8 cellular contexts compared by ENCODE assay signal in genomic region chr6:112253842-112254816, GRCh38. TPM values are rescaled to one million over a fixed set of nuclear protein-coding genes. Genes with fewer than 3 reads are reported as not detected.
DNase-seq lines count a peak whose midpoint lies in the region; ATAC-seq and TF ChIP-seq lines count a peak whose summit lies in the region.

A gene with protein sequence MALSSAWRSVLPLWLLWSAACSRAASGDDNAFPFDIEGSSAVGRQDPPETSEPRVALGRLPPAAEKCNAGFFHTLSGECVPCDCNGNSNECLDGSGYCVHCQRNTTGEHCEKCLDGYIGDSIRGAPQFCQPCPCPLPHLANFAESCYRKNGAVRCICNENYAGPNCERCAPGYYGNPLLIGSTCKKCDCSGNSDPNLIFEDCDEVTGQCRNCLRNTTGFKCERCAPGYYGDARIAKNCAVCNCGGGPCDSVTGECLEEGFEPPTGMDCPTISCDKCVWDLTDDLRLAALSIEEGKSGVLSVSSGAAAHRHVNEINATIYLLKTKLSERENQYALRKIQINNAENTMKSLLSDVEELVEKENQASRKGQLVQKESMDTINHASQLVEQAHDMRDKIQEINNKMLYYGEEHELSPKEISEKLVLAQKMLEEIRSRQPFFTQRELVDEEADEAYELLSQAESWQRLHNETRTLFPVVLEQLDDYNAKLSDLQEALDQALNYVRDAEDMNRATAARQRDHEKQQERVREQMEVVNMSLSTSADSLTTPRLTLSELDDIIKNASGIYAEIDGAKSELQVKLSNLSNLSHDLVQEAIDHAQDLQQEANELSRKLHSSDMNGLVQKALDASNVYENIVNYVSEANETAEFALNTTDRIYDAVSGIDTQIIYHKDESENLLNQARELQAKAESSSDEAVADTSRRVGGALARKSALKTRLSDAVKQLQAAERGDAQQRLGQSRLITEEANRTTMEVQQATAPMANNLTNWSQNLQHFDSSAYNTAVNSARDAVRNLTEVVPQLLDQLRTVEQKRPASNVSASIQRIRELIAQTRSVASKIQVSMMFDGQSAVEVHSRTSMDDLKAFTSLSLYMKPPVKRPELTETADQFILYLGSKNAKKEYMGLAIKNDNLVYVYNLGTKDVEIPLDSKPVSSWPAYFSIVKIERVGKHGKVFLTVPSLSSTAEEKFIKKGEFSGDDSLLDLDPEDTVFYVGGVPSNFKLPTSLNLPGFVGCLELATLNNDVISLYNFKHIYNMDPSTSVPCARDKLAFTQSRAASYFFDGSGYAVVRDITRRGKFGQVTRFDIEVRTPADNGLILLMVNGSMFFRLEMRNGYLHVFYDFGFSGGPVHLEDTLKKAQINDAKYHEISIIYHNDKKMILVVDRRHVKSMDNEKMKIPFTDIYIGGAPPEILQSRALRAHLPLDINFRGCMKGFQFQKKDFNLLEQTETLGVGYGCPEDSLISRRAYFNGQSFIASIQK (N-terminal part only) (minus strand): TSS chr6:112254567. CDS start chr6:112254150, 417 bp downstream.

- 4% methylated on average over 51 of the region's 52 CpGs for WGBS in smooth muscle cell (ENCODE audit: low lambda C conversion rate)

- H3F3A ChIP-seq in smooth muscle cell (ENCODE audit: low read depth) = no peaks in the 10 kb centered on the region

- H3K4me3 ChIP-seq in AG04450 (ENCODE audit: low read depth, low read length) (peak within 1 kb of the TSS; percentile 90), RWPE2 (ENCODE audit: severe bottlenecking) (peak within 1 kb of the TSS; percentile 32), kidney epithelial cell (ENCODE audit: low read depth, low read length) (peak within 1 kb of the TSS; percentile 53), smooth muscle cell (peak within 1 kb of the TSS; percentile 59)

- peak within 1 kb of the TSS; percentile 49 for H3K9ac ChIP-seq in smooth muscle cell (ENCODE audit: low read depth)

- peak within 1 kb of the TSS; percentile 86 for H3K4me2 ChIP-seq in smooth muscle cell

- H3K79me2 ChIP-seq in smooth muscle cell (ENCODE audit: low read depth) = no peaks in the 10 kb centered on the region

- ATAC-seq in GM19324 (IDR thresholded peaks at IDR 0.05; ENCODE audit: low FRiP score, unreplicated experiment) (peak; percentile 65), RWPE2 (ENCODE audit: low read depth) (peak; percentile 81), GM19351 (IDR thresholded peaks at IDR 0.05; ENCODE audit: unreplicated experiment) (no peak)

- CTCF ChIA-PET in AG04450 (lab: Charles Lee) = interaction anchor here (0.6 to 2.7 kb wide), 6 partner anchors 39 to 1413 kb away, joined by 3 to 10 read pairs (median 4); no protein-coding TSS in a partner anchor

- POLR2A ChIA-PET in AG04450 (lab: Yijun Ruan, JAX) = interaction anchor here (0.6 to 1.8 kb wide), 13 partner anchors 9 to 71 kb away, joined by 3 to 9 read pairs (median 5); no protein-coding TSS in a partner anchor

- H3K4me1 ChIP-seq in RWPE2 (ENCODE audit: insufficient read depth, poor library complexity, severe bottlenecking) = peaks cover 6% of the 10 kb centered on the region
- peaks cover 6% of the 10 kb centered on the region for H3K4me1 ChIP-seq in smooth muscle cell (ENCODE audit: low read depth)

- peak within 1 kb of the TSS; percentile 67 for H2AFZ ChIP-seq in smooth muscle cell (ENCODE audit: low read depth)

- TF ChIP-seq CTCF in AG04450 (IDR thresholded peaks at IDR 0.05; ENCODE audit: low read depth, low read length) (no peak), RWPE2 (IDR thresholded peaks at IDR 0.05; ENCODE audit: poor library complexity, severe bottlenecking) (no peak), kidney epithelial cell (IDR thresholded peaks at IDR 0.05; ENCODE audit: insufficient read depth, low read length, poor library complexity, severe bottlenecking) (no peak), smooth muscle cell (IDR thresholded peaks at IDR 0.05; ENCODE audit: borderline replicate concordance, insufficient read depth, poor library complexity, severe bottlenecking) (no peak)

- no peaks in the 10 kb centered on the region for H3K36me3 ChIP-seq in RWPE2 (ENCODE audit: low read depth)
- H3K36me3 ChIP-seq in kidney epithelial cell (ENCODE audit: control insufficient read depth, insufficient read depth, low read length) = no peaks in the 10 kb centered on the region
- H3K36me3 ChIP-seq in smooth muscle cell (ENCODE audit: low read depth) = no peaks in the 10 kb centered on the region

- DNase-seq in AG04450 (ENCODE audit: low read depth, low spot score) (no peak), RWPE2 (ENCODE audit: low spot score) (no peak), kidney epithelial cell (ENCODE audit: low read depth) (no peak), smooth muscle cell (lab: John Stamatoyannopoulos, UW; ENCODE audit: unreplicated experiment) (no peak), epidermal melanocyte (ENCODE audit: insufficient read length, low spot score) (no peak)

- no peaks in the 10 kb centered on the region for H4K20me1 ChIP-seq in smooth muscle cell (ENCODE audit: low read depth)

- H3K27me3 ChIP-seq in AG04450 (ENCODE audit: control insufficient read depth, insufficient read depth, low read length) (no peaks in the 10 kb centered on the region), RWPE2 (ENCODE audit: insufficient read depth, poor library complexity, severe bottlenecking) (no peaks in the 10 kb centered on the region), kidney epithelial cell (ENCODE audit: control insufficient read depth, insufficient read depth, low read length) (no peaks in the 10 kb centered on the region), smooth muscle cell (ENCODE audit: low read depth) (peaks cover 22% of the 10 kb centered on the region)

- peak within 1 kb of the TSS; percentile 69 for H3K27ac ChIP-seq in AG04450 (ENCODE audit: low read depth, low read length)
- no peak within 1 kb of the TSS for H3K27ac ChIP-seq in RWPE2 (ENCODE audit: poor library complexity, severe bottlenecking)
- H3K27ac ChIP-seq in cingulate gyrus (ENCODE audit: low read depth, low read length) = peak within 1 kb of the TSS; percentile 81
- H3K27ac ChIP-seq in smooth muscle cell (ENCODE audit: low read depth) = no peak within 1 kb of the TSS

- H3K9me3 ChIP-seq in AG04450 (ENCODE audit: control insufficient read depth, insufficient read depth, low read length) = peaks cover 3% of the 10 kb centered on the region; the same call in 1 of the 2 replicates
- H3K9me3 ChIP-seq in RWPE2 (ENCODE audit: severe bottlenecking) = no peaks in the 10 kb centered on the region
- no peaks in the 10 kb centered on the region for H3K9me3 ChIP-seq in smooth muscle cell (replicated peaks; ENCODE audit: low read depth)

RNA-seq across cellular contexts. Expression of the gene that starts here (rescaled TPM):
- 231 and 246 TPM in 2 replicates for polyA plus RNA-seq in AG04450 (2011; rRNA removed)
- polyA minus RNA-seq in AG04450 (2011; rRNA and poly(A)+ RNA removed) = 415 and 507 TPM in 2 replicates
- 4.7 and 5.6 TPM in 2 replicates for total RNA-seq in kidney epithelial cell
- total RNA-seq in smooth muscle cell = 25.6 and 29.4 TPM in 2 replicates
- polyA plus RNA-seq in smooth muscle cell = 7.3 and 9.1 TPM in 2 replicates

Comparison
In these comparisons a context has a peak if more than half of its experiments do, and no peak if none do; other contexts are left out.
1. RNA of the gene that starts here (polyA plus RNA-seq): 231 to 246 TPM in AG04450; 7.3 to 9.1 TPM in smooth muscle cell; every median in the first group is over 10 times any median in the second.
2. H3K27ac ChIP-seq: peak in AG04450 (single experiment) and cingulate gyrus (single experiment); none in RWPE2 (single experiment) and smooth muscle cell (single experiment).
3. H3K4me3 ChIP-seq: peak in every context shown above with its lines; median percentile 90 in AG04450; 59 in smooth muscle cell; 53 in kidney epithelial cell; 32 in RWPE2.